Comparison of ENCODE assay signal across 8 cellular contexts in the genomic region with DNA sequence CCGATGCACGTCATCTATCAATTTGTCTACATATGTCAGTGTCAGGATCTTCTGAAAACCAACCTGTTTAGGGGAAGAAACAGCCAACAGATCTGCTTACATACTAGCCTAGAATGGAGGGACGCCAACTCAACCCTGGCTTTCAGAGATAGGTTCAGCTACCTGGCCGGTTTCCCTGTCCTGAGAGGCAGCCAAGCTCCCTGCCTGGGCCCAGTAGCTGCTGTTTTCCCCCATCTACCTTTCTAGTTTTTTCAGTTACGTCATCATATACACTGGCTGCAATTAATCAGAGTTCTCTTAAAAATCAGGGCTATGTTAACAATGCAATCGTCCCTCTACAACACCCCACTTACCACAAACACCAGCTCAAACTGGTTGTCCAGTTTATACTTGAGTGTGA. TPM values are rescaled to one million over a fixed set of nuclear protein-coding genes. Genes with fewer than 3 reads are reported as not detected.
A peak's percentile ranks its signal among the peaks of the same experiment; 100 is the strongest.
DNase-seq lines count a peak whose midpoint lies in the region; ATAC-seq and TF ChIP-seq lines count a peak whose summit lies in the region.

No MANE protein-coding gene starts in this region.

- H3K36me3 ChIP-seq in SK-N-SH (replicated peaks in 1 of 2; ENCODE audit: control insufficient read depth in 1 of 2, insufficient read depth in 2 of 2, low read length in 1 of 2) (peaks cover 50 to 53% of the 10 kb centered on the region in 2 experiments), subcutaneous abdominal adipose tissue (ENCODE audit: control insufficient read depth in 5 of 5, insufficient read depth in 5 of 5, low read length in 5 of 5) (peaks cover 9 to 52% (median 46%) of the 10 kb centered on the region in 5 donors)

- H3K27me3 ChIP-seq in SK-N-SH (ENCODE audit: insufficient read depth) (no peaks in the 10 kb centered on the region), subcutaneous abdominal adipose tissue (ENCODE audit: control insufficient read depth in 5 of 5, insufficient read depth in 4 of 5, low read length in 5 of 5) (no peaks in the 10 kb centered on the region)

- peak overlapping the region; percentile 98 for H3K4me3 Mint-ChIP-seq in activated naive CD8-positive, alpha-beta T cell treated with anti-CD3 and anti-CD28 coated beads, Interleukin-2, amount 10 ng/mL, durations not matched to agents 7 days and 5 days

- peak overlapping the region; percentile 87 to 95; a peak in 3 of 4 replicates for H3K27ac ChIP-seq in SK-N-SH (ENCODE audit: low read depth in 2 of 2, low read length in 1 of 2)
- H3K27ac ChIP-seq in subcutaneous abdominal adipose tissue (ENCODE audit: low read depth, low read length): peak overlapping the region; percentile 87

- H3K9me2 ChIP-seq in SK-N-SH: no peaks in the 10 kb centered on the region

- ATAC-seq in SK-N-SH treated with all-trans-retinoic acid at 6 μM for 48 hours (no peak), GM19467 (IDR thresholded peaks at IDR 0.05; ENCODE audit: unreplicated experiment) (no peak), GM19397 (IDR thresholded peaks at IDR 0.05; ENCODE audit: unreplicated experiment) (no peak)
- ATAC-seq in activated naive CD8-positive, alpha-beta T cell treated with anti-CD3 and anti-CD28 coated beads, Interleukin-2, amount 10 ng/mL, durations not matched to agents 7 days and 5 days (ENCODE audit: low read depth): no peak

- peak overlapping the region; percentile 72 to 94 for H3K4me3 ChIP-seq in SK-N-SH (ENCODE audit: low read depth in 2 of 2, low read length in 1 of 2)
- H3K4me3 ChIP-seq in subcutaneous abdominal adipose tissue (ENCODE audit: low read depth in 1 of 5, low read length in 5 of 5): peak overlapping the region; percentile 89 to 97 (median 92)

- POLR2A ChIA-PET in SK-N-SH (lab: Yijun Ruan, JAX): interaction anchor here (0.6 to 2.7 kb wide), 2 partner anchors 14 to 52 kb away, joined by 3 to 12 read pairs; a partner anchor contains a TSS
- POLR2A ChIA-PET in activated naive CD8-positive, alpha-beta T cell treated with anti-CD3 and anti-CD28 coated beads, Interleukin-2, amount 10 ng/mL, durations not matched to agents 7 days and 5 days (lab: Charles Lee): interaction anchor here (1.0 to 3.5 kb wide), 6 partner anchors 14 to 380 kb away, joined by 3 to 52 read pairs (median 11); a partner anchor contains a TSS

- peaks cover 9 to 12% of the 10 kb centered on the region in 2 experiments for H3K4me1 ChIP-seq in SK-N-SH (ENCODE audit: control insufficient read depth in 1 of 2, insufficient read depth in 2 of 2, low read depth in 1 of 2, low read length in 1 of 2)
- peaks cover 7 to 20% (median 18%) of the 10 kb centered on the region in 5 donors for H3K4me1 ChIP-seq in subcutaneous abdominal adipose tissue (ENCODE audit: control insufficient read depth in 5 of 5, insufficient read depth in 5 of 5, low read length in 5 of 5)

- no peaks in the 10 kb centered on the region for H3K27me3 Mint-ChIP-seq in activated naive CD8-positive, alpha-beta T cell treated with anti-CD3 and anti-CD28 coated beads, Interleukin-2, amount 10 ng/mL, durations not matched to agents 7 days and 5 days

- DNase-seq in SK-N-SH (no peak), iris pigment epithelial cell (ENCODE audit: low read depth) (peak; percentile 16), cerebellar nuclear complex (lab: John Stamatoyannopoulos, UW) (no peak)
- no peak for DNase-seq in activated naive CD8-positive, alpha-beta T cell treated with anti-CD3 and anti-CD28 coated beads, Interleukin-2, amount 10 ng/mL, durations not matched to agents 7 days and 5 days

- no peaks in the 10 kb centered on the region for H3K9me3 ChIP-seq in SK-N-SH
- H3K9me3 ChIP-seq in subcutaneous abdominal adipose tissue (ENCODE audit: control insufficient read depth in 5 of 5, low read length in 5 of 5): no peaks in the 10 kb centered on the region

- H3F3A ChIP-seq in SK-N-SH (replicated peaks; ENCODE audit: insufficient read depth): peaks cover 4% of the 10 kb centered on the region

- H3K9me3 Mint-ChIP-seq in activated naive CD8-positive, alpha-beta T cell treated with anti-CD3 and anti-CD28 coated beads, Interleukin-2, amount 10 ng/mL, durations not matched to agents 7 days and 5 days: no peaks in the 10 kb centered on the region

- H3K4me1 Mint-ChIP-seq in activated naive CD8-positive, alpha-beta T cell treated with anti-CD3 and anti-CD28 coated beads, Interleukin-2, amount 10 ng/mL, durations not matched to agents 7 days and 5 days: peaks cover 35% of the 10 kb centered on the region

- no peak overlapping the region; the same call in 1 of the 2 replicates for H2AFZ ChIP-seq in SK-N-SH (ENCODE audit: low read depth)

- H3K4me2 ChIP-seq in SK-N-SH: peak overlapping the region; percentile 99

- peak overlapping the region; percentile 97 for H3K27ac Mint-ChIP-seq in activated naive CD8-positive, alpha-beta T cell treated with anti-CD3 and anti-CD28 coated beads, Interleukin-2, amount 10 ng/mL, durations not matched to agents 7 days and 5 days

- TF ChIP-seq EP300 in SK-N-SH (IDR thresholded peaks at IDR 0.05; ENCODE audit: borderline replicate concordance in 1 of 2, low read depth in 1 of 2, low read length in 1 of 2): no peak

- CTCF ChIA-PET in SK-N-SH (lab: Yijun Ruan, JAX): interaction anchor here (0.8 kb wide), 1 partner anchor 213 kb away, joined by 3 read pairs; no protein-coding TSS in a partner anchor

- 67% methylated on average over 6 of the region's 6 CpGs for WGBS in SK-N-SH (ENCODE audit: low lambda C conversion rate)

- H3K9ac ChIP-seq in SK-N-SH (peak overlapping the region; percentile 89), subcutaneous abdominal adipose tissue (ENCODE audit: low read length in 5 of 5) (peak overlapping the region; percentile 85 to 96 (median 92))

- no peaks in the 10 kb centered on the region for H4K20me1 ChIP-seq in SK-N-SH (ENCODE audit: insufficient read depth)

- no peak for TF ChIP-seq CTCF in SK-N-SH (IDR thresholded peaks at IDR 0.05)

- H3K36me3 Mint-ChIP-seq in activated naive CD8-positive, alpha-beta T cell treated with anti-CD3 and anti-CD28 coated beads, Interleukin-2, amount 10 ng/mL, durations not matched to agents 7 days and 5 days: peaks cover 38% of the 10 kb centered on the region

- TF ChIP-seq RAD21 in SK-N-SH (IDR thresholded peaks at IDR 0.05; ENCODE audit: low read length): no peak

- peaks cover 46% of the 10 kb centered on the region for H3K79me2 ChIP-seq in SK-N-SH (ENCODE audit: insufficient read depth)

TF ChIP-seq in SK-N-SH, 30 proteins besides CTCF, POLR2A, EP300 and RAD21:
- TF ChIP-seq MEF2A (IDR thresholded peaks at IDR 0.05; ENCODE audit: borderline replicate concordance, low read depth) (no peak), POLR2AphosphoS5 (IDR thresholded peaks at IDR 0.05; ENCODE audit: low read depth, low read length) (peak; percentile 17; the same call in 1 of the 2 replicates), SIN3A (IDR thresholded peaks at IDR 0.05; ENCODE audit: borderline replicate concordance, low read depth, low read length) (no peak)

TF ChIP-seq in SK-N-SH treated with all-trans-retinoic acid at 6 μM for 48 hours, 23 proteins besides CTCF, POLR2A, EP300 and RAD21:
- TF ChIP-seq TOX (CRISPR knock-in tag; IDR thresholded peaks at IDR 0.05; ENCODE audit: borderline replicate concordance): no peak
- TF ChIP-seq ZFP30 (CRISPR knock-in tag; IDR thresholded peaks at IDR 0.05): no peak

RNA-seq across cellular contexts. Expression of a gene that starts 1.0 kb away (rescaled TPM):
- polyA plus RNA-seq in SK-N-SH (2012; rRNA removed): 129 and 158 TPM in 2 replicates
- 94.8 and 121 TPM in 2 replicates for polyA plus RNA-seq in SK-N-SH (2012; cell fraction: cytosol; rRNA removed)
- 183 and 214 TPM in 2 replicates for polyA plus RNA-seq in SK-N-SH (2012; cell fraction: nucleus; rRNA removed)
- 100 to 1,000 TPM; 110 TPM for total RNA-seq in activated naive CD8-positive, alpha-beta T cell treated with anti-CD3 and anti-CD28 coated beads, Interleukin-2, amount 10 ng/mL, durations not matched to agents 7 days and 5 days

RNA-seq across cellular contexts. Expression of a gene that starts 1.3 kb away (rescaled TPM):
- 35.2 and 41.3 TPM in 2 replicates for polyA plus RNA-seq in SK-N-SH (2012; rRNA removed)
- polyA plus RNA-seq in SK-N-SH (2012; cell fraction: cytosol; rRNA removed): 19.1 and 27.7 TPM in 2 replicates
- polyA plus RNA-seq in SK-N-SH (2012; cell fraction: nucleus; rRNA removed): 91.3 and 111 TPM in 2 replicates
- 10 to 100 TPM; 37.4 to 38.5 TPM for total RNA-seq in activated naive CD8-positive, alpha-beta T cell treated with anti-CD3 and anti-CD28 coated beads, Interleukin-2, amount 10 ng/mL, durations not matched to agents 7 days and 5 days

RNA-seq across cellular contexts. Expression of a gene that starts 15.2 kb away (rescaled TPM):
- polyA plus RNA-seq in SK-N-SH (2012; rRNA removed): 5.5 and 6.2 TPM in 2 replicates
- 3.3 and 4.3 TPM in 2 replicates for polyA plus RNA-seq in SK-N-SH (2012; cell fraction: cytosol; rRNA removed)
- polyA plus RNA-seq in SK-N-SH (2012; cell fraction: nucleus; rRNA removed): 8.1 and 8.3 TPM in 2 replicates
- total RNA-seq in activated naive CD8-positive, alpha-beta T cell treated with anti-CD3 and anti-CD28 coated beads, Interleukin-2, amount 10 ng/mL, durations not matched to agents 7 days and 5 days: 10 to 100 TPM; 15.6 to 18.8 TPM

RNA-seq across cellular contexts. Expression of a gene that starts 36.2 kb away (rescaled TPM):
- 35.5 and 48.1 TPM in 2 replicates for polyA plus RNA-seq in SK-N-SH (2012; rRNA removed)
- 33.3 and 42.8 TPM in 2 replicates for polyA plus RNA-seq in SK-N-SH (2012; cell fraction: cytosol; rRNA removed)
- 18.5 and 21.6 TPM in 2 replicates for polyA plus RNA-seq in SK-N-SH (2012; cell fraction: nucleus; rRNA removed)
- 10 to 100 TPM; 27.4 to 29.1 TPM for total RNA-seq in activated naive CD8-positive, alpha-beta T cell treated with anti-CD3 and anti-CD28 coated beads, Interleukin-2, amount 10 ng/mL, durations not matched to agents 7 days and 5 days

RNA-seq across cellular contexts. Expression of a gene that starts 56.1 kb away (rescaled TPM):
- polyA plus RNA-seq in SK-N-SH (2012; rRNA removed): 19.5 and 27.8 TPM in 2 replicates
- 28.2 and 29.1 TPM in 2 replicates for polyA plus RNA-seq in SK-N-SH (2012; cell fraction: cytosol; rRNA removed)
- polyA plus RNA-seq in SK-N-SH (2012; cell fraction: nucleus; rRNA removed): 9.9 and 16.3 TPM in 2 replicates
- total RNA-seq in activated naive CD8-positive, alpha-beta T cell treated with anti-CD3 and anti-CD28 coated beads, Interleukin-2, amount 10 ng/mL, durations not matched to agents 7 days and 5 days: 10 to 100 TPM; 10.1 to 12.2 TPM
